ENCODE assay signal across 1 cellular context in the genomic region with DNA sequence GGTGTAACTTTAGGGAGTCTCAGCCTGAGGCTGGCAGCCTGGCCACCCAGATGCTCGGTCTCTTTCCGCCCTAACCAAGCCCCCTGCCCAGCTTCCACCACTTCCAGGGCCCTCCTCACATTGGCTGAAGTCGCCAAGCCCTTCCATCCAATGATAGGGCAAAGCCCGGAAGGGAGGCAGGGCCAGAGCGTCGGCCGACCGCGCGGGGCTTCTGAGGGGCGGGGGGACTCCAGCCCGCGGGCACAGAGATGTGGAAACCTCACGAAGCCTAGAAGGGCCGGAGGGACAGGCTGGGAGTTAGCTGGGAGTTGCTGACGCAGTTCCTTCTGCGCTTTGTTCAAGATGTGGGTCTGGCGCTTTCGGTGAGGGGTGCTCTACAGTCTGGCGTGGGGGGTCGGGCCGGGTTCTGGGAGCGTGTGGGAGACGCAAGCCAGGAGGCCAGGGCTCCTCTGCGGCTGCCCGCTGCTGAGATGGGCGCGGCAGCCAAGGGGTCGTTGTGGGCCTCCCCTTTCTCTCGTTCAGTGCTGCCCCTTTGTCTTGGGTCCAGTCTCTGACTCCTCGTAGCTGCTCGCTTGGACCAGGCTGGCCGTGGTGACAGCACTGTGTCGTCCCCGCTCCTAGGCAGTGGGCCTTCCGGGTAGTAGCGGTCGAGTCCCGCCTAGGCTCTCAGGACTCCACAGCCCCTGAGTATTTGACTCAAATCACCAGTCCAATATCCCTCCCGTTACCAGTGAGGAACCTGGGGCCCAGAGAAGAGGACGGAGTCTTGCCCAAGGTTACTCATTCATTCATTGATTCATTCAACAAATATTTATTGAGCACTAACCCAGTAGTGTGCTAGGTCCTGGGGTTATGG.
TF ChIP-seq lines count a peak whose summit lies in the region.

A gene (plus strand): TSS at position 319 of the 856 bp plus-strand sequence. CDS start 9,230 bp downstream, outside the sequence.

TF ChIP-seq in GM12878, 131 proteins besides CTCF, POLR2A, EP300 and RAD21 (continued from another document):
- TF ChIP-seq ZSCAN29 (IDR thresholded peaks at IDR 0.05) (no peak), BHLHE40 (IDR thresholded peaks at IDR 0.05; ENCODE audit: borderline replicate concordance in 1 of 2, low read depth in 2 of 2, low read length in 1 of 2) (no peak; a peak in 1 of 4 replicates), NR2C1 (IDR thresholded peaks at IDR 0.05) (no peak), NR2C2 (IDR thresholded peaks at IDR 0.05; ENCODE audit: borderline replicate concordance, control insufficient read depth, insufficient read length, low read depth) (no peak), MTA2 (IDR thresholded peaks at IDR 0.05; ENCODE audit: low read depth) (no peak), TCF12 (IDR thresholded peaks at IDR 0.05; ENCODE audit: low read depth, low read length) (no peak), ZNF384 (IDR thresholded peaks at IDR 0.05; ENCODE audit: borderline replicate concordance, low read depth, low read length) (no peak), GATAD2B (conservative IDR thresholded peaks at IDR 0.05; ENCODE audit: low read depth) (peak; percentile 68; the same call in 1 of the 2 replicates), DPF2 (IDR thresholded peaks at IDR 0.05) (no peak), ZNF207 (IDR thresholded peaks at IDR 0.05; ENCODE audit: borderline replicate concordance) (peak; percentile 54; the same call in 1 of the 2 replicates), PAX8 (IDR thresholded peaks at IDR 0.05) (no peak), NFYA (IDR thresholded peaks at IDR 0.05; ENCODE audit: borderline replicate concordance, low read depth, low read length) (no peak), ZZZ3 (IDR thresholded peaks at IDR 0.05; ENCODE audit: control insufficient read depth, insufficient read length, low read depth) (no peak), PML (IDR thresholded peaks at IDR 0.05; ENCODE audit: low read length) (0 out of 2 replicates have a peak, but pooled peaks have one; percentile 61), SIN3A (IDR thresholded peaks at IDR 0.05; ENCODE audit: low read depth, low read length) (no peak), KAT2A (conservative IDR thresholded peaks at IDR 0.05; ENCODE audit: control insufficient read depth, low read depth, low read length) (no peak), TBL1XR1 (IDR thresholded peaks at IDR 0.05; ENCODE audit: low read depth, low read length) (no peak), EZH2 (IDR thresholded peaks at IDR 0.05; ENCODE audit: borderline replicate concordance, control insufficient read depth, low read depth, low read length) (no peak), SREBF1 (IDR thresholded peaks at IDR 0.05; ENCODE audit: low read length) (no peak)
- TF ChIP-seq, protein P1, sequence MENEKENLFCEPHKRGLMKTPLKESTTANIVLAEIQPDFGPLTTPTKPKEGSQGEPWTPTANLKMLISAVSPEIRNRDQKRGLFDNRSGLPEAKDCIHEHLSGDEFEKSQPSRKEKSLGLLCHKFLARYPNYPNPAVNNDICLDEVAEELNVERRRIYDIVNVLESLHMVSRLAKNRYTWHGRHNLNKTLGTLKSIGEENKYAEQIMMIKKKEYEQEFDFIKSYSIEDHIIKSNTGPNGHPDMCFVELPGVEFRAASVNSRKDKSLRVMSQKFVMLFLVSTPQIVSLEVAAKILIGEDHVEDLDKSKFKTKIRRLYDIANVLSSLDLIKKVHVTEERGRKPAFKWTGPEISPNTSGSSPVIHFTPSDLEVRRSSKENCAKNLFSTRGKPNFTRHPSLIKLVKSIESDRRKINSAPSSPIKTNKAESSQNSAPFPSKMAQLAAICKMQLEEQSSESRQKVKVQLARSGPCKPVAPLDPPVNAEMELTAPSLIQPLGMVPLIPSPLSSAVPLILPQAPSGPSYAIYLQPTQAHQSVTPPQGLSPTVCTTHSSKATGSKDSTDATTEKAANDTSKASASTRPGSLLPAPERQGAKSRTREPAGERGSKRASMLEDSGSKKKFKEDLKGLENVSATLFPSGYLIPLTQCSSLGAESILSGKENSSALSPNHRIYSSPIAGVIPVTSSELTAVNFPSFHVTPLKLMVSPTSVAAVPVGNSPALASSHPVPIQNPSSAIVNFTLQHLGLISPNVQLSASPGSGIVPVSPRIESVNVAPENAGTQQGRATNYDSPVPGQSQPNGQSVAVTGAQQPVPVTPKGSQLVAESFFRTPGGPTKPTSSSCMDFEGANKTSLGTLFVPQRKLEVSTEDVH (IDR thresholded peaks at IDR 0.05; ENCODE audit: low read depth, partially characterized antibody): no peak
- TF ChIP-seq, protein P2, sequence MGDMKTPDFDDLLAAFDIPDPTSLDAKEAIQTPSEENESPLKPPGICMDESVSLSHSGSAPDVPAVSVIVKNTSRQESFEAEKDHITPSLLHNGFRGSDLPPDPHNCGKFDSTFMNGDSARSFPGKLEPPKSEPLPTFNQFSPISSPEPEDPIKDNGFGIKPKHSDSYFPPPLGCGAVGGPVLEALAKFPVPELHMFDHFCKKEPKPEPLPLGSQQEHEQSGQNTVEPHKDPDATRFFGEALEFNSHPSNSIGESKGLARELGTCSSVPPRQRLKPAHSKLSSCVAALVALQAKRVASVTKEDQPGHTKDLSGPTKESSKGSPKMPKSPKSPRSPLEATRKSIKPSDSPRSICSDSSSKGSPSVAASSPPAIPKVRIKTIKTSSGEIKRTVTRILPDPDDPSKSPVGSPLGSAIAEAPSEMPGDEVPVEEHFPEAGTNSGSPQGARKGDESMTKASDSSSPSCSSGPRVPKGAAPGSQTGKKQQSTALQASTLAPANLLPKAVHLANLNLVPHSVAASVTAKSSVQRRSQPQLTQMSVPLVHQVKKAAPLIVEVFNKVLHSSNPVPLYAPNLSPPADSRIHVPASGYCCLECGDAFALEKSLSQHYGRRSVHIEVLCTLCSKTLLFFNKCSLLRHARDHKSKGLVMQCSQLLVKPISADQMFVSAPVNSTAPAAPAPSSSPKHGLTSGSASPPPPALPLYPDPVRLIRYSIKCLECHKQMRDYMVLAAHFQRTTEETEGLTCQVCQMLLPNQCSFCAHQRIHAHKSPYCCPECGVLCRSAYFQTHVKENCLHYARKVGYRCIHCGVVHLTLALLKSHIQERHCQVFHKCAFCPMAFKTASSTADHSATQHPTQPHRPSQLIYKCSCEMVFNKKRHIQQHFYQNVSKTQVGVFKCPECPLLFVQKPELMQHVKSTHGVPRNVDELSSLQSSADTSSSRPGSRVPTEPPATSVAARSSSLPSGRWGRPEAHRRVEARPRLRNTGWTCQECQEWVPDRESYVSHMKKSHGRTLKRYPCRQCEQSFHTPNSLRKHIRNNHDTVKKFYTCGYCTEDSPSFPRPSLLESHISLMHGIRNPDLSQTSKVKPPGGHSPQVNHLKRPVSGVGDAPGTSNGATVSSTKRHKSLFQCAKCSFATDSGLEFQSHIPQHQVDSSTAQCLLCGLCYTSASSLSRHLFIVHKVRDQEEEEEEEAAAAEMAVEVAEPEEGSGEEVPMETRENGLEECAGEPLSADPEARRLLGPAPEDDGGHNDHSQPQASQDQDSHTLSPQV (IDR thresholded peaks at IDR 0.05): no peak
- TF ChIP-seq, protein P3, sequence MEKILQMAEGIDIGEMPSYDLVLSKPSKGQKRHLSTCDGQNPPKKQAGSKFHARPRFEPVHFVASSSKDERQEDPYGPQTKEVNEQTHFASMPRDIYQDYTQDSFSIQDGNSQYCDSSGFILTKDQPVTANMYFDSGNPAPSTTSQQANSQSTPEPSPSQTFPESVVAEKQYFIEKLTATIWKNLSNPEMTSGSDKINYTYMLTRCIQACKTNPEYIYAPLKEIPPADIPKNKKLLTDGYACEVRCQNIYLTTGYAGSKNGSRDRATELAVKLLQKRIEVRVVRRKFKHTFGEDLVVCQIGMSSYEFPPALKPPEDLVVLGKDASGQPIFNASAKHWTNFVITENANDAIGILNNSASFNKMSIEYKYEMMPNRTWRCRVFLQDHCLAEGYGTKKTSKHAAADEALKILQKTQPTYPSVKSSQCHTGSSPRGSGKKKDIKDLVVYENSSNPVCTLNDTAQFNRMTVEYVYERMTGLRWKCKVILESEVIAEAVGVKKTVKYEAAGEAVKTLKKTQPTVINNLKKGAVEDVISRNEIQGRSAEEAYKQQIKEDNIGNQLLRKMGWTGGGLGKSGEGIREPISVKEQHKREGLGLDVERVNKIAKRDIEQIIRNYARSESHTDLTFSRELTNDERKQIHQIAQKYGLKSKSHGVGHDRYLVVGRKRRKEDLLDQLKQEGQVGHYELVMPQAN (conservative IDR thresholded peaks at IDR 0.05): peak; percentile 50; the same call in 1 of the 2 replicates
- TF ChIP-seq, protein P4, sequence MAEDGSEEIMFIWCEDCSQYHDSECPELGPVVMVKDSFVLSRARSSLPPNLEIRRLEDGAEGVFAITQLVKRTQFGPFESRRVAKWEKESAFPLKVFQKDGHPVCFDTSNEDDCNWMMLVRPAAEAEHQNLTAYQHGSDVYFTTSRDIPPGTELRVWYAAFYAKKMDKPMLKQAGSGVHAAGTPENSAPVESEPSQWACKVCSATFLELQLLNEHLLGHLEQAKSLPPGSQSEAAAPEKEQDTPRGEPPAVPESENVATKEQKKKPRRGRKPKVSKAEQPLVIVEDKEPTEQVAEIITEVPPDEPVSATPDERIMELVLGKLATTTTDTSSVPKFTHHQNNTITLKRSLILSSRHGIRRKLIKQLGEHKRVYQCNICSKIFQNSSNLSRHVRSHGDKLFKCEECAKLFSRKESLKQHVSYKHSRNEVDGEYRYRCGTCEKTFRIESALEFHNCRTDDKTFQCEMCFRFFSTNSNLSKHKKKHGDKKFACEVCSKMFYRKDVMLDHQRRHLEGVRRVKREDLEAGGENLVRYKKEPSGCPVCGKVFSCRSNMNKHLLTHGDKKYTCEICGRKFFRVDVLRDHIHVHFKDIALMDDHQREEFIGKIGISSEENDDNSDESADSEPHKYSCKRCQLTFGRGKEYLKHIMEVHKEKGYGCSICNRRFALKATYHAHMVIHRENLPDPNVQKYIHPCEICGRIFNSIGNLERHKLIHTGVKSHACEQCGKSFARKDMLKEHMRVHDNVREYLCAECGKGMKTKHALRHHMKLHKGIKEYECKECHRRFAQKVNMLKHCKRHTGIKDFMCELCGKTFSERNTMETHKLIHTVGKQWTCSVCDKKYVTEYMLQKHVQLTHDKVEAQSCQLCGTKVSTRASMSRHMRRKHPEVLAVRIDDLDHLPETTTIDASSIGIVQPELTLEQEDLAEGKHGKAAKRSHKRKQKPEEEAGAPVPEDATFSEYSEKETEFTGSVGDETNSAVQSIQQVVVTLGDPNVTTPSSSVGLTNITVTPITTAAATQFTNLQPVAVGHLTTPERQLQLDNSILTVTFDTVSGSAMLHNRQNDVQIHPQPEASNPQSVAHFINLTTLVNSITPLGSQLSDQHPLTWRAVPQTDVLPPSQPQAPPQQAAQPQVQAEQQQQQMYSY (CRISPR knock-in tag; IDR thresholded peaks at IDR 0.05): no peak
- TF ChIP-seq, protein P5, sequence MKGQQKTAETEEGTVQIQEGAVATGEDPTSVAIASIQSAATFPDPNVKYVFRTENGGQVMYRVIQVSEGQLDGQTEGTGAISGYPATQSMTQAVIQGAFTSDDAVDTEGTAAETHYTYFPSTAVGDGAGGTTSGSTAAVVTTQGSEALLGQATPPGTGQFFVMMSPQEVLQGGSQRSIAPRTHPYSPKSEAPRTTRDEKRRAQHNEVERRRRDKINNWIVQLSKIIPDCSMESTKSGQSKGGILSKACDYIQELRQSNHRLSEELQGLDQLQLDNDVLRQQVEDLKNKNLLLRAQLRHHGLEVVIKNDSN (IDR thresholded peaks at IDR 0.05; ENCODE audit: borderline replicate concordance, extremely low read length, insufficient read depth, low read depth, low read length): no peak
